8 cellular contexts compared by ENCODE assay signal in the genomic region with DNA sequence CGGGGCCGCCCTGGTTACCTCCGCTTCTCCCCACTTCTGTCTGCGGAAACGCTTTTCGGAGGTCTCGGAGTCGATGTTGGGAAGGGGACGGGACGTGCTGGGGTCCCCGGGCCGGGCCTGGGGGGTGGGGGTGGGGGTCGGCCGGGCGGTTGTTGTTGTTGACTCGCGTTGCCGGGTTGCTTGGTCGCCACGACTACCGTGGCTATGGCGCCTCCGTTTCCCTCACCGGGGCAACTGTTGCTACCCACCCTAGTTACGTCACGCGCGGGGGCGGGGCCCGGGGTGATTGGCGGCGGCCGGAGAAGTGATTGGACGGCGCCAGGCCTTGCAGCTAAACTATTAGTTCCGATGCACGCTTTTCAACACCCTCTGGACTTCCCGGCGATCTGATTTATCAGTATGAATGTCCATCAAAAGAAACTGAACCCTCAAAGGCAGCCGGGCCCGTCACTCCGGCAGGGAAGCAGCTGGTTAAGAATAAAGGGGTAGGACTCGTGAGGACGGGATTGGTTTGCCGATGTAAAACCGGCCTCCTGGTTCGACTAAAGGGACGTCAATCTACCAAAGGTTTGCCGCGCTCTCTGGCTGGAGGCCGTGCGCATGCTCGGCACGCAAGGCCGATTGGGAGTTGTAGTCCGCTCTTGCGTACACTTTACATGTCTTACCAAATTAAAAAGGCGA. TPM values are rescaled to one million over a fixed set of nuclear protein-coding genes. Genes with fewer than 3 reads are reported as not detected.
DNase-seq lines count a peak whose midpoint lies in the region; ATAC-seq, FAIRE-seq and TF ChIP-seq lines count a peak whose summit lies in the region.

A gene (minus strand): TSS at position 236 of the 681 bp plus-strand sequence. CDS start 12,477 bp downstream, outside the sequence.

- H3K14ac ChIP-seq in IMR-90 (replicated peaks; ENCODE audit: low read depth, low read length) = peak within 1 kb of the TSS; percentile 84

- peak; percentile 98 for FAIRE-seq in endometrium (lab: Jason Lieb, UNC)

- H3K18ac ChIP-seq in IMR-90 (ENCODE audit: low read depth, low read length) = peak within 1 kb of the TSS; percentile 54; the same call in 1 of the 2 replicates

- H3K27ac ChIP-seq in IMR-90 (ENCODE audit: insufficient read depth, low read length) (peak within 1 kb of the TSS; percentile 74), OCI-LY7 (ENCODE audit: low read depth, low read length, poor library complexity, severe bottlenecking) (peak within 1 kb of the TSS; percentile 87)

- H3K27me3 ChIP-seq in Caco-2 (replicated peaks; ENCODE audit: control insufficient read depth, insufficient read depth, low read length) = no peaks in the 10 kb centered on the region
- no peaks in the 10 kb centered on the region for H3K27me3 ChIP-seq in IMR-90 (ENCODE audit: control insufficient read depth, insufficient read depth, low read length)

- peak within 1 kb of the TSS; percentile 81 for H2BK5ac ChIP-seq in IMR-90 (ENCODE audit: low read depth, low read length, poor library complexity, severe bottlenecking)

- peak within 1 kb of the TSS; percentile 83 for H3K23ac ChIP-seq in IMR-90 (ENCODE audit: low read depth, low read length)

- 0 out of 2 replicates have a peak within 1 kb of the TSS, but pooled peaks have one; percentile 54 for H3K56ac ChIP-seq in IMR-90 (ENCODE audit: extremely low read depth, insufficient read depth, low read length)

- TF ChIP-seq POLR2A in IMR-90 (IDR thresholded peaks at IDR 0.05; ENCODE audit: low read depth, low read length) = peak; percentile 52

- H2AK9ac ChIP-seq in IMR-90 (replicated peaks; ENCODE audit: low read depth, low read length, poor library complexity) = peak within 1 kb of the TSS; percentile 95

- no peaks in the 10 kb centered on the region for H3K36me3 ChIP-seq in Caco-2 (ENCODE audit: control insufficient read depth, insufficient read depth, low read length)
- H3K36me3 ChIP-seq in IMR-90 (ENCODE audit: control insufficient read depth, insufficient read depth, low read length) = no peaks in the 10 kb centered on the region
- H3K36me3 ChIP-seq in OCI-LY7 (ENCODE audit: insufficient read depth, low read length) = no peaks in the 10 kb centered on the region

- POLR2A ChIA-PET in Caco-2 (lab: Charles Lee) = interaction anchor here (0.5 to 1.4 kb wide), 8 partner anchors 26 to 270 kb away, joined by 3 to 12 read pairs (median 3); a partner anchor contains a TSS
- POLR2A ChIA-PET in IMR-90 (lab: Charles Lee; ENCODE audit: unreplicated experiment) = interaction anchor here (0.5 to 0.7 kb wide), 2 partner anchors 13 to 20 kb away, joined by 4 to 5 read pairs; no protein-coding TSS in a partner anchor
- POLR2A ChIA-PET in OCI-LY7 (lab: Charles Lee) = interaction anchor here (0.7 to 5.6 kb wide), 4 partner anchors 13 to 123 kb away, joined by 3 to 39 read pairs (median 5); no protein-coding TSS in a partner anchor

- H3K79me1 ChIP-seq in IMR-90 (ENCODE audit: low read depth in 1 of 2, low read length in 2 of 2) = peaks cover 3 to 25% of the 10 kb centered on the region in 2 experiments

- H3K9me3 Mint-ChIP-seq in Caco-2 (ENCODE audit: unreplicated experiment) = no peaks in the 10 kb centered on the region

- peak within 1 kb of the TSS; percentile 98 for H3K27ac Mint-ChIP-seq in Caco-2 (ENCODE audit: unreplicated experiment)

- WGBS in IMR-90 (ENCODE audit: extremely low coverage in 2 of 2, insufficient read length in 1 of 2), 2 experiments = 0% methylated on average over 7 of the region's 58 CpGs; no CpG with 5 or more reads in 1 of the 2 experiments

- H3K4me1 ChIP-seq in Caco-2 = no peaks in the 10 kb centered on the region
- H3K4me1 ChIP-seq in IMR-90 (ENCODE audit: control insufficient read depth, insufficient read depth, low read length) = peaks cover 4% of the 10 kb centered on the region; the same call in 1 of the 2 replicates
- H3K4me1 ChIP-seq in OCI-LY7 (ENCODE audit: insufficient read depth, low read length, poor library complexity, severe bottlenecking) = peaks cover 43% of the 10 kb centered on the region

- H3K4me3 Mint-ChIP-seq in Caco-2 (ENCODE audit: unreplicated experiment) = peak within 1 kb of the TSS; percentile 84

- H2AFZ ChIP-seq in IMR-90 (replicated peaks; ENCODE audit: low read length, poor library complexity) (peak within 1 kb of the TSS; percentile 98), OCI-LY7 (ENCODE audit: low read length) (peak within 1 kb of the TSS; percentile 83)

- ATAC-seq in GM21529 (IDR thresholded peaks at IDR 0.05; ENCODE audit: unreplicated experiment) = peak; percentile 77
- ATAC-seq in IMR-90 (ENCODE audit: low read depth) = peak; percentile 89

- H3K9me1 ChIP-seq in IMR-90 (ENCODE audit: insufficient read depth, low read length) = peaks cover 5% of the 10 kb centered on the region; the same call in 1 of the 2 replicates

- dilution Hi-C loops in IMR-90 (cut with HindIII; ENCODE audit: low sequenced_read_pairs, unreplicated experiment) = no loop called here

- no peaks in the 10 kb centered on the region for H3K9me2 ChIP-seq in OCI-LY7 (ENCODE audit: insufficient read depth, low read length)

- no peak for TF ChIP-seq CTCF in Caco-2 (IDR thresholded peaks at IDR 0.05; ENCODE audit: insufficient read depth in 1 of 2, low read depth in 1 of 2, low read length in 1 of 2, severe bottlenecking in 1 of 2, unreplicated experiment in 1 of 2)
- no peak for TF ChIP-seq CTCF in IMR-90 (conservative IDR thresholded peaks at IDR 0.05; ENCODE audit: low read depth, low read length)
- TF ChIP-seq CTCF in OCI-LY7 (conservative IDR thresholded peaks at IDR 0.05; ENCODE audit: low read length) = no peak

- CTCF ChIA-PET in Caco-2 (lab: Charles Lee) (interaction anchor here (0.6 to 1.1 kb wide), 3 partner anchors 25 to 130 kb away, joined by 3 to 7 read pairs (median 4); a partner anchor contains a TSS), IMR-90 (lab: Yijun Ruan, JAX) (no interaction called here), OCI-LY7 (lab: Charles Lee; ENCODE audit: unreplicated experiment) (interaction anchor here (0.6 to 0.7 kb wide), 2 partner anchors 46 to 68 kb away, joined by 3 to 4 read pairs; a partner anchor contains a TSS)

- H3K4me3 ChIP-seq in Caco-2 (ENCODE audit: low read depth, low read length) (peak within 1 kb of the TSS; percentile 93), IMR-90 (ENCODE audit: insufficient read depth, low read depth, low read length) (peak within 1 kb of the TSS; percentile 54), OCI-LY7 (ENCODE audit: low read depth, low read length, poor library complexity, severe bottlenecking) (peak within 1 kb of the TSS; percentile 78)

- H3K4me2 ChIP-seq in IMR-90 (ENCODE audit: low read depth, low read length) (peak within 1 kb of the TSS; percentile 49), OCI-LY7 (ENCODE audit: low read length) (peak within 1 kb of the TSS; percentile 93)

- H3K79me2 ChIP-seq in OCI-LY7 (ENCODE audit: insufficient read depth, low read depth, low read length) = peaks cover 39% of the 10 kb centered on the region; the same call in 1 of the 2 replicates

- H2AK5ac ChIP-seq in IMR-90 (ENCODE audit: low read depth, low read length) = peak within 1 kb of the TSS; percentile 91

- in situ Hi-C loops in IMR-90 (cut with MboI; ENCODE audit: low sequenced_read_pairs) = no loop called here

- intact Hi-C loops in Caco-2 (cut with micrococcal nuclease; ENCODE audit: unreplicated experiment) (loop anchor here (1.0 to 5.0 kb wide), 2 partner anchors 28 to 501 kb away; no protein-coding TSS in a partner anchor), IMR-90 (cut with micrococcal nuclease) (no loop called here), OCI-LY7 (cut with micrococcal nuclease; ENCODE audit: unreplicated experiment) (loop anchor here (1.0 kb wide), 2 partner anchors 54 to 75 kb away; a partner anchor contains a TSS)

- peak within 1 kb of the TSS; percentile 75 for H2BK120ac ChIP-seq in IMR-90 (ENCODE audit: low read depth, low read length)

- no peaks in the 10 kb centered on the region for H3K27me3 Mint-ChIP-seq in Caco-2 (ENCODE audit: insufficient read depth, unreplicated experiment)

- no peaks in the 10 kb centered on the region for H3K9me3 ChIP-seq in Caco-2
- H3K9me3 ChIP-seq in IMR-90 (ENCODE audit: control insufficient read depth, insufficient read depth, low read length) = no peaks in the 10 kb centered on the region
- no peaks in the 10 kb centered on the region for H3K9me3 ChIP-seq in OCI-LY7 (ENCODE audit: low read length)

- peaks cover 9% of the 10 kb centered on the region for H4K20me1 ChIP-seq in IMR-90 (ENCODE audit: insufficient read depth, low read length)
- H4K20me1 ChIP-seq in OCI-LY7 (ENCODE audit: insufficient read depth, low read length) = no peaks in the 10 kb centered on the region

- H2BK20ac ChIP-seq in IMR-90 (ENCODE audit: low read depth, low read length) = peak within 1 kb of the TSS; percentile 34; the same call in 1 of the 2 replicates

- H3K9ac ChIP-seq in IMR-90 (ENCODE audit: low read depth, low read length) = peak within 1 kb of the TSS; percentile 51

- BruUV-seq in Caco-2 (replicated peaks; lab: Mats Ljungman, UMichigan) = no TSS peak
- no TSS peak for BruUV-seq in IMR-90 (replicated peaks; lab: Mats Ljungman, UMichigan)
- BruUV-seq in OCI-LY7 (replicated peaks; lab: Mats Ljungman, UMichigan) = no TSS peak

- no peaks in the 10 kb centered on the region for H3K4me1 Mint-ChIP-seq in Caco-2 (ENCODE audit: low read depth, unreplicated experiment)

- no peak for TF ChIP-seq RAD21 in IMR-90 (IDR thresholded peaks at IDR 0.05; ENCODE audit: low read length)

- H2BK15ac ChIP-seq in IMR-90 (ENCODE audit: low read depth, low read length) = peak within 1 kb of the TSS; percentile 61; the same call in 1 of the 3 replicates

- DNase-seq in Caco-2 (peak; percentile 99), IMR-90 (peak; percentile 100), OCI-LY7 (ENCODE audit: low spot score) (peak; percentile 99), mesenteric fat pad (ENCODE audit: low spot score) (peak; percentile 100)
- DNase-seq in activated CD8-positive, alpha-beta memory T cell treated with anti-CD3 and anti-CD28 coated beads, Interleukin-2, amount 50 U/mL, for 48 hours = peak; percentile 100
- peak; percentile 100 for DNase-seq in stimulated activated CD8-positive, alpha-beta memory T cell treated with anti-CD3 and anti-CD28 coated beads, Interleukin-15, amount 100 ng/mL, for 24 hours (ENCODE audit: low read depth)

- H4K5ac ChIP-seq in IMR-90 (ENCODE audit: low read depth, low read length) = peak within 1 kb of the TSS; percentile 51

- peak within 1 kb of the TSS; percentile 78 for H4K91ac ChIP-seq in IMR-90 (ENCODE audit: insufficient read depth, low read depth, low read length)

- H3K4ac ChIP-seq in IMR-90 (ENCODE audit: low read depth, low read length) = peak within 1 kb of the TSS; percentile 90

- peak within 1 kb of the TSS; percentile 62 to 97 for H4K8ac ChIP-seq in IMR-90 (ENCODE audit: low read depth in 2 of 2, low read length in 2 of 2)

- H3K36me3 Mint-ChIP-seq in Caco-2 (ENCODE audit: insufficient read depth, unreplicated experiment) = peaks cover 25% of the 10 kb centered on the region

RNA-seq across cellular contexts. Expression of the gene that starts here (rescaled TPM):
- total RNA-seq in Caco-2 (2022) (11.5 and 13.4 TPM in 2 replicates), IMR-90 (2012; rRNA removed) (0.36 and 0.83 TPM in 2 replicates), OCI-LY7 (2022) (13.8 and 17.4 TPM in 2 replicates), mesenteric fat pad (12.2 TPM)
- polyA plus RNA-seq in IMR-90 (2012; rRNA removed) = 3.1 TPM in 2 replicates
- 1.9 and 3.0 TPM in 2 replicates for polyA plus RNA-seq in IMR-90 (2012; cell fraction: cytosol; rRNA removed)
- 6.2 and 20.2 TPM in 2 replicates for polyA plus RNA-seq in IMR-90 (2012; cell fraction: nucleus; rRNA removed; ENCODE audit: low replicate concordance)
- 3.5 and 4.4 TPM in 2 replicates for total RNA-seq in OCI-LY7 (2014; rRNA removed; shearing (Covaris generic))

Comparison
In these comparisons a context has a peak if more than half of its experiments do, and no peak if none do; other contexts are left out.
1. Peak in every context shown above with its lines: DNase-seq, ATAC-seq, H3K4me3 ChIP-seq and H3K27ac ChIP-seq.